Comparison of ENCODE assay signal across 7 cellular contexts in the genomic region with DNA sequence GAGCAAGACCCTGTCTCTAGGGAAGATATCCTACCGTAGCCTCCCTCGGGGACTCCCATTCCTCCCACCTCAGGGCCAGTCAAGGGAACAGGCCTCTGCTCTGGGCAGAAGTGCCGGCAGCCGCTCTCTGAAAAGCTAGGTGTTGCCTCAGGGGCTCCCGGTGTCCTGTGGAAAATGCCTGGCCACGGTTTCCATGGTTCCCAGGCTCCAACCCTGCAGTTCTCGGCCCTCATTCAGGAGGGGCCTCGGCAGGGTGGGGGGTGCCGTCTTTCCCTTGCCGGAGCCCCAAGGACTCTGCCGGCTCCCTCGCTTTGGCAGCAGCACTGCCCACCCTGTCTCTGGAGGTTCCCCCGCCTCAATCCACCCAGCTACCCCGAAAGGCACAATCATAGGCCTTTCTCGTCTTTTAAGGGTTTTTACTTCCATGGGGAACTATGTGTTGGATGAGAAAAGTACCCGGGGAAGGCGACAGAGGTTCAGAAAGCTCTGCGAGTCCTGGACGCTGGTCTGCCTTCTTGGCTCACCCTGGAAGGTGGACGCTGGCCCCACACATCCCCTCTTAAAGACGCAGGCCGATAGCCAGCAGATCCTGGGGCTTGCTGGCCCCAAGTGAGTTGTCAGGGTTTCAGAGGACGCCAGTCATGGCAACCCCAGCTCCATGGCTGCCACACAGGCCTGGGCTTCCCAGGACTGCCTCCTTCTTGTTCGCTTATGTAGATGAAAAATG. TPM values are rescaled to one million over a fixed set of nuclear protein-coding genes. Genes with fewer than 3 reads are reported as not detected.
DNase-seq lines count a peak whose midpoint lies in the region; ATAC-seq, FAIRE-seq and TF ChIP-seq lines count a peak whose summit lies in the region.
"Not testable (repeated sequence)": the region's sequence is repeated elsewhere in the genome, so short reads cannot be mapped to it uniquely, and the experiment has no call there.

No MANE protein-coding gene starts in this region.

- intact Hi-C loops in K562 (cut with micrococcal nuclease); psoas muscle (cut with DNase I): not testable (repeated sequence)
- intact Hi-C loops in heart left ventricle (cut with DNase I): loop anchor here in 4 of 10 donors (5.0 to 10.0 kb wide), 3 partner anchors 99 to 107 kb away; a partner anchor contains a TSS

- H3K36me3 ChIP-seq in GM23338 (ENCODE audit: insufficient read depth); K562 (ENCODE audit: control insufficient read depth, insufficient read depth, low read length); heart left ventricle; psoas muscle (ENCODE audit: insufficient read depth in 1 of 2, low read depth in 1 of 2): not testable (repeated sequence)

- not testable (repeated sequence) for TF ChIP-seq RAD21 in K562 (CRISPR knock-in tag; conservative IDR thresholded peaks at IDR 0.05 in 1 of 2, IDR thresholded peaks at IDR 0.05 in 1 of 2)

- CTCF ChIA-PET in K562 (lab: Yijun Ruan, JAX; ENCODE audit: low intra/inter-chr PET ratio): not testable (repeated sequence)

- in situ Hi-C loops in K562 (cut with MboI): loop anchor here (5.0 kb wide), 1 partner anchor 99 kb away; no protein-coding TSS in a partner anchor

- H4K20me1 ChIP-seq in GM23338 (replicated peaks; ENCODE audit: insufficient read depth); K562 (replicated peaks; ENCODE audit: control insufficient read depth, insufficient read depth, low read length): not testable (repeated sequence)

- not testable (repeated sequence) for H3K9me2 ChIP-seq in GM23338 (ENCODE audit: insufficient read depth)

- POLR2A ChIA-PET in K562 (lab: Yijun Ruan, JAX): not testable (repeated sequence)

- not testable (repeated sequence) for H3K4me3 ChIP-seq in GM23338, K562, heart left ventricle, psoas muscle

- not testable (repeated sequence) for H3K4me2 ChIP-seq in GM23338; K562 (ENCODE audit: insufficient read depth, low read length)

- TF ChIP-seq EP300 in K562 (IDR thresholded peaks at IDR 0.05; ENCODE audit: low read length): not testable (repeated sequence)

- not testable (repeated sequence) for DNase-seq in GM23338 (ENCODE audit: low spot score); natural killer cell treated with Interleukin-12 subunit alpha and Interleukin-12 subunit beta and Interleukin-15 and Interleukin-18, amount 100 ng/mL, for 72 hours (ENCODE audit: low spot score); type B pancreatic cell (ENCODE audit: extremely low spot score, unreplicated experiment)
- DNase-seq in K562 (ENCODE audit: extremely low read depth in 1 of 4, low spot score in 3 of 4) (peak in 1 of 4 experiments; percentile 2), heart left ventricle (peak in 1 of 5 donors; percentile 68), left kidney (ENCODE audit: low read depth, low spot score) (peak; percentile 63), psoas muscle (peak in 1 of 2 donors; percentile 61)

- 0 out of 4 replicates have a peak overlapping the region, but pooled peaks of 1 of the 2 experiments have one; percentile 50 for H3K9ac ChIP-seq in K562 (ENCODE audit: insufficient read depth in 1 of 2, low read depth in 2 of 2, low read length in 2 of 2)

- H3K27me3 ChIP-seq in GM23338 (ENCODE audit: insufficient read depth); heart left ventricle; psoas muscle (ENCODE audit: insufficient read depth in 3 of 3, low read length in 2 of 3): not testable (repeated sequence)
- peaks cover 0 to 23% of the 10 kb centered on the region in 2 experiments; a peak in 2 of 5 replicates for H3K27me3 ChIP-seq in K562 (ENCODE audit: control insufficient read depth in 2 of 2, insufficient read depth in 2 of 2, low read length in 2 of 2)

- ATAC-seq in GM23338 (peak; percentile 40), K562 (peak; percentile 19), heart left ventricle (peak in 3 of 4 donors; percentile 9 to 41 (median 29)), psoas muscle (peak; percentile 11 to 42 (median 32))
- peak; percentile 18 to 21 for ATAC-seq in natural killer cell treated with Interleukin-12 subunit alpha and Interleukin-12 subunit beta and Interleukin-15 and Interleukin-18, amount 100 ng/mL, for 72 hours

- 23% methylated on average over 19 of the region's 24 CpGs for WGBS in K562 (ENCODE audit: insufficient coverage, low coverage, missing lambda C conversion rate)
- WGBS in heart left ventricle, 4 donors: 79 to 93% (median 81%) methylated on average over 13 to 24 of the region's 24 CpGs
- WGBS in psoas muscle, 3 donors: 59 to 71% (median 61%) methylated on average over 18 to 24 of the region's 24 CpGs

- TF ChIP-seq POLR2A in K562 (conservative IDR thresholded peaks at IDR 0.05); heart left ventricle (IDR thresholded peaks at IDR 0.05): not testable (repeated sequence)

- not testable (repeated sequence) for H3K4me1 Mint-ChIP-seq in GM23338; type B pancreatic cell (ENCODE audit: unreplicated experiment)
- peaks cover 0 to 18% of the 10 kb centered on the region in 2 donors for H3K4me1 Mint-ChIP-seq in natural killer cell treated with Interleukin-12 subunit alpha and Interleukin-12 subunit beta and Interleukin-15 and Interleukin-18, amount 100 ng/mL, for 72 hours (ENCODE audit: low read depth in 2 of 2)

- H3K79me2 ChIP-seq in GM23338 (replicated peaks; ENCODE audit: insufficient read depth); K562 (ENCODE audit: control insufficient read depth, insufficient read depth, low read length): not testable (repeated sequence)

- H3K27ac ChIP-seq in GM23338 (ENCODE audit: low read depth); K562 (ENCODE audit: extremely low read depth, low read depth, low read length); heart left ventricle; psoas muscle: not testable (repeated sequence)

- FAIRE-seq in K562 (lab: Jason Lieb, UNC): not testable (repeated sequence)

- H2AFZ ChIP-seq in GM23338; K562 (ENCODE audit: low read depth, low read length): not testable (repeated sequence)

- not testable (repeated sequence) for H3K9me1 ChIP-seq in K562 (ENCODE audit: control insufficient read depth, insufficient read depth, low read length)

- H3K36me3 Mint-ChIP-seq in GM23338 (ENCODE audit: low read depth); natural killer cell treated with Interleukin-12 subunit alpha and Interleukin-12 subunit beta and Interleukin-15 and Interleukin-18, amount 100 ng/mL, for 72 hours; type B pancreatic cell: not testable (repeated sequence)

- not testable (repeated sequence) for BruUV-seq in K562 (replicated peaks; lab: Mats Ljungman, UMichigan)

- H3K4me3 Mint-ChIP-seq in GM23338; natural killer cell treated with Interleukin-12 subunit alpha and Interleukin-12 subunit beta and Interleukin-15 and Interleukin-18, amount 100 ng/mL, for 72 hours; type B pancreatic cell: not testable (repeated sequence)

- not testable (repeated sequence) for TF ChIP-seq CTCF in GM23338 (conservative IDR thresholded peaks at IDR 0.05; ENCODE audit: low read depth in 2 of 2); K562 (IDR thresholded peaks at IDR 0.05 in 2 of 3, conservative IDR thresholded peaks at IDR 0.05 in 1 of 3; ENCODE audit: insufficient read depth in 2 of 3, low read depth in 1 of 3, low read length in 3 of 3); heart left ventricle (IDR thresholded peaks at IDR 0.05); psoas muscle (IDR thresholded peaks at IDR 0.05); type B pancreatic cell (conservative IDR thresholded peaks at IDR 0.05)

- not testable (repeated sequence) for H3K27ac Mint-ChIP-seq in GM23338; natural killer cell treated with Interleukin-12 subunit alpha and Interleukin-12 subunit beta and Interleukin-15 and Interleukin-18, amount 100 ng/mL, for 72 hours
- H3K27ac Mint-ChIP-seq in type B pancreatic cell: peak overlapping the region; percentile 31

- not testable (repeated sequence) for H3F3A ChIP-seq in GM23338 (replicated peaks; ENCODE audit: low read depth)

- not testable (repeated sequence) for H3K4me1 ChIP-seq in GM23338 (ENCODE audit: insufficient read depth); K562 (replicated peaks in 1 of 2; ENCODE audit: control insufficient read depth in 2 of 2, insufficient read depth in 2 of 2, low read length in 2 of 2); heart left ventricle; psoas muscle

- H3K9me3 Mint-ChIP-seq in GM23338; natural killer cell treated with Interleukin-12 subunit alpha and Interleukin-12 subunit beta and Interleukin-15 and Interleukin-18, amount 100 ng/mL, for 72 hours; type B pancreatic cell: not testable (repeated sequence)

- H3K9me3 ChIP-seq in K562 (replicated peaks; ENCODE audit: control insufficient read depth, insufficient read depth, low read depth, low read length); heart left ventricle; psoas muscle: not testable (repeated sequence)

- not testable (repeated sequence) for H3K27me3 Mint-ChIP-seq in GM23338 (ENCODE audit: insufficient read depth, low read depth, poor library complexity); type B pancreatic cell
- H3K27me3 Mint-ChIP-seq in natural killer cell treated with Interleukin-12 subunit alpha and Interleukin-12 subunit beta and Interleukin-15 and Interleukin-18, amount 100 ng/mL, for 72 hours: peaks cover 0 to 14% of the 10 kb centered on the region in 2 donors

RNA-seq across cellular contexts. Expression of a gene that starts 34.2 kb away (rescaled TPM):
- not detected in 2 replicates for total RNA-seq in GM23338 (2014; rRNA removed; shearing (Covaris generic))
- polyA plus RNA-seq in GM23338 (2016; fragmentation: Nextera tagmentation; extraction: Ambion mirVana) (not detected in 2 replicates), K562 (2011; rRNA removed) (0.50 TPM in 1 of 2 replicates, not detected in the other), K562 (2014; fragmentation: Illumina TruSeq; extraction: Trizol) (0.48 and 0.54 TPM in 2 replicates), K562 (2014; fragmentation: Nextera tagmentation; extraction: Ambion mirVana) (under 1 TPM; 0.36 to 0.44 TPM), K562 (2014; rRNA removed) (0.32 TPM in 1 of 2 replicates, not detected in the other), heart left ventricle (100 to 1,000 TPM; 101 to 263 TPM), psoas muscle (100 to 1,000 TPM; 304 to 629 (median 370) TPM)
- total RNA-seq in K562 (2011; cell fraction: chromatin; rRNA removed; ENCODE audit: low replicate concordance): 0.42 and 0.58 TPM in 2 replicates
- total RNA-seq in K562 (2011; cell fraction: nucleolus; rRNA removed): 1.3 TPM in 2 replicates
- 0.29 and 1.8 TPM in 2 replicates for total RNA-seq in K562 (2011; cell fraction: nucleoplasm; rRNA removed)
- total RNA-seq in K562 (2014; rRNA removed) (not detected in 2 replicates), K562 (2014; rRNA removed; fragmentation: Illumina TruSeq; extraction: Trizol) (0.25 and 0.48 TPM in 2 replicates), K562 (2015; rRNA removed; fragmentation: Illumina TruSeq; extraction: Trizol) (0.18 TPM in 1 of 2 replicates, not detected in the other), K562 (2021) (0.33 and 0.83 TPM in 2 replicates), heart left ventricle (1,000 to 10,000 TPM in 1 of 9 donors, 100 to 1,000 TPM in 8; 109 to 1,096 (median 214) TPM), psoas muscle (100 to 1,000 TPM; 265 to 468 (median 389) TPM), type B pancreatic cell (ENCODE audit: low replicate concordance) (0.57 and 1.6 TPM in 2 replicates)
- polyA plus RNA-seq in K562 (2011; cell fraction: cytosol; rRNA removed): 0.04 and 0.27 TPM in 2 replicates
- polyA plus RNA-seq in K562 (2011; cell fraction: nucleus; rRNA removed): 0.11 and 0.21 TPM in 2 replicates
- polyA plus RNA-seq in K562 (2012): 0.26 and 1.4 TPM in 2 replicates
- polyA minus RNA-seq in K562 (2011; rRNA and poly(A)+ RNA removed): 0.36 and 0.74 TPM in 2 replicates
- not detected in 2 replicates for polyA minus RNA-seq in K562 (2011; cell fraction: cytosol; rRNA and poly(A)+ RNA removed)
- not detected in 2 replicates for polyA minus RNA-seq in K562 (2011; cell fraction: nucleus; rRNA and poly(A)+ RNA removed)
- total RNA-seq in natural killer cell treated with Interleukin-12 subunit alpha and Interleukin-12 subunit beta and Interleukin-15 and Interleukin-18, amount 100 ng/mL, for 72 hours: not detected

Comparison
In these comparisons a context has a peak if more than half of its experiments do, and no peak if none do; other contexts are left out.
1. RNA of a gene that starts 34.2 kb away (total RNA-seq): 265 to 468 TPM in psoas muscle and 109 to 1,096 TPM in heart left ventricle; 0.57 to 1.6 TPM in type B pancreatic cell, 0.18 to 1.8 TPM in K562, not detected in GM23338 and not detected in natural killer cell treated with Interleukin-12 subunit alpha and Interleukin-12 subunit beta and Interleukin-15 and Interleukin-18, amount 100 ng/mL, for 72 hours; every median in the first group is over 10 times any median in the second.
2. Peak in every context shown above with its lines, with median percentiles within 50 percentile points of each other: ATAC-seq.